ENCODE assay signal across 10 cellular contexts in the genomic region with DNA sequence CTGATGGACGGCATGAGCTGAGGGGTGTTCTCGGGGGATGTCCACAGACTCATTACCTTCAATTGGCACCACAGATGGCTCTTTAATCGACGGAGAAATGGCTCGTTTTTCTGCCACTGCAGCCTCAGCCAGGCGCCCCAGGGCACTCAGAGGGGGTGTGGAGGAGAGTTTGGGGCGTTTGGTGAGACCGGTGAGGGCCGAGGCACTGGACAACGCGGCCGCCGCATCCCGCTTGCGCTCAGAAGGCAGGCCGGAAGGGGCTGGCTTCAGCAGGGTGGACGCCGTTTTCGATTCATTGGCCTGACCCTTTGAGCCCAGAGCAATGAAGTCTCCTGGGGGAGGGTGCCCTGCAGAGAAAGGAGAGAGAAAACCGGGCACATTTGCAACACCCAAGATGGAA. TPM values are rescaled to one million over a fixed set of nuclear protein-coding genes. Genes with fewer than 3 reads are reported as not detected.
DNase-seq lines count a peak whose midpoint lies in the region; ATAC-seq and TF ChIP-seq lines count a peak whose summit lies in the region.
"Had no signal": no experiment of that assay in that cellular context is flagged by ENCODE, and none has a peak within 500 bp of the region (broad histone marks: within the 10 kb centered on the region; RNA-seq: fewer than 3 reads in every experiment).

No MANE protein-coding gene starts in this region.

- H3K4me1 Mint-ChIP-seq in T-cell: peaks cover 35 to 45% (median 38%) of the 10 kb centered on the region in 3 donors

- no peak for TF ChIP-seq CTCF in fibroblast of the aortic adventitia (IDR thresholded peaks at IDR 0.05; ENCODE audit: insufficient read depth, low read length)

- CTCF ChIA-PET in T-cell (lab: Charles Lee): no interaction called here

- no peaks in the 10 kb centered on the region for H3K9me3 Mint-ChIP-seq in T-cell

- ATAC-seq in T-cell (replicated peaks in 1 of 4) (no peak), HG02571 (IDR thresholded peaks at IDR 0.05; ENCODE audit: unreplicated experiment) (no peak)
- ATAC-seq: mucosa of descending colon had no signal

- H3K27ac Mint-ChIP-seq in T-cell: peak overlapping the region; percentile 34 to 52

- H3K27me3 ChIP-seq in H7 (ENCODE audit: control insufficient read depth, insufficient read depth, low read length): no peaks in the 10 kb centered on the region

- peak overlapping the region; percentile 93; the same call in 1 of the 2 replicates for H3K4me3 ChIP-seq in H7 (ENCODE audit: insufficient read depth, low read depth, low read length)
- peak overlapping the region; percentile 94 for H3K4me3 ChIP-seq in fibroblast of the aortic adventitia (ENCODE audit: low read depth, low read length)
- peak overlapping the region; percentile 97 for H3K4me3 ChIP-seq in skeletal muscle cell (ENCODE audit: low read depth, low read length)

- H3K36me3 ChIP-seq in H7 (replicated peaks; ENCODE audit: control insufficient read depth, insufficient read depth, low read length): peaks cover 17% of the 10 kb centered on the region

- DNase-seq in H7 (no peak), T-cell (no peak), fibroblast of the aortic adventitia (ENCODE audit: low read depth) (no peak), skeletal muscle cell (ENCODE audit: low read depth) (no peak), globus pallidus (ENCODE audit: low spot score) (no peak), midbrain (lab: John Stamatoyannopoulos, UW) (no peak), activated gamma-delta T cell (lab: John Stamatoyannopoulos, UW) (no peak)
- DNase-seq: NCI-H2081 had no signal

- H3K36me3 Mint-ChIP-seq in T-cell: peaks cover 25% of the 10 kb centered on the region

- POLR2A ChIA-PET in T-cell (lab: Charles Lee): no interaction called here

- H3K4me3 Mint-ChIP-seq in T-cell: peak overlapping the region; percentile 82 to 85 (median 84)

- H3K27me3 Mint-ChIP-seq in T-cell: peaks cover 0 to 4% of the 10 kb centered on the region in 2 donors

RNA-seq across cellular contexts. Expression of a gene that starts 1.3 kb away (rescaled TPM):
- total RNA-seq in H7 (2014; rRNA removed; shearing (Covaris generic)): 71.8 and 78.7 TPM in 2 replicates
- 100 to 1,000 TPM; 102 to 147 (median 131) TPM for total RNA-seq in T-cell
- total RNA-seq in fibroblast of the aortic adventitia (ENCODE audit: low replicate concordance): 44.2 and 53.1 TPM in 2 replicates

RNA-seq across cellular contexts. Expression of a gene that starts 27.7 kb away (rescaled TPM):
- 14.8 and 23.1 TPM in 2 replicates for total RNA-seq in H7 (2014; rRNA removed; shearing (Covaris generic))
- total RNA-seq in T-cell (10 to 100 TPM; 52.0 to 80.1 (median 73.8) TPM), fibroblast of the aortic adventitia (ENCODE audit: low replicate concordance) (5.3 and 12.7 TPM in 2 replicates)

RNA-seq across cellular contexts. Expression of a gene that starts 43.6 kb away (rescaled TPM):
- 5.2 and 7.6 TPM in 2 replicates for total RNA-seq in H7 (2014; rRNA removed; shearing (Covaris generic))
- total RNA-seq in T-cell (1 to 10 TPM; 2.1 to 5.5 (median 3.2) TPM), fibroblast of the aortic adventitia (ENCODE audit: low replicate concordance) (21.5 and 28.9 TPM in 2 replicates)

RNA-seq across cellular contexts. Expression of a gene that starts 53.2 kb away (rescaled TPM):
- 0.74 and 1.2 TPM in 2 replicates for total RNA-seq in H7 (2014; rRNA removed; shearing (Covaris generic))
- total RNA-seq in T-cell (under 1 TPM in 3 of 5 donors, not detected in 2; 0.18 to 0.38 (median 0.33) TPM), fibroblast of the aortic adventitia (ENCODE audit: low replicate concordance) (not detected in 2 replicates)
